ENCODE assay signal across 30 cellular contexts in the genomic region with DNA sequence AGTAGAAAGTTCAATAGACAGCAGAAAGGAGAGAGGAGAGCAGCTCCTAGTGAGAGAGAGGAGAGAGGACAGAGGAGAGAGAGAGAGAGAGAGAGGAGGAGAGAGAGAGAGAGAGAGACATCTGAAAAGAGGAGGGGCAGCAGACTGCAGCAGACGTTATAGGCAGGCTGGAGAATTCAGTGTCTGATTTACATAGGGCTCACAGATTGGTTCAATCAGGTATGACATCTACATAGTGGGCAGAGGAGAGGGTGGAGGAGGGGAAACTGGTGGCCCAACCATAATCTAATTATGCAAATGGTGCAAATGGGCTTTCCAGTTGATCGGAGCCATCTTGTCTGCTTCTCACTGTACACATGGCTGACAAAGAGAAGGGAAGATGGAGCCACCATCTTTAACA.
DNase-seq lines count a peak whose midpoint lies in the region; ATAC-seq, FAIRE-seq and TF ChIP-seq lines count a peak whose summit lies in the region.
"Had no signal": no experiment of that assay in that cellular context is flagged by ENCODE, and none has a peak within 500 bp of the region (broad histone marks: within the 10 kb centered on the region; RNA-seq: fewer than 3 reads in every experiment).

No MANE protein-coding gene starts in this region.

- H3K9ac ChIP-seq in SK-N-SH: no peak overlapping the region
- no peak overlapping the region for H3K9ac ChIP-seq in K562 (ENCODE audit: insufficient read depth in 1 of 2, low read depth in 2 of 2, low read length in 2 of 2)
- no peak overlapping the region for H3K9ac ChIP-seq in smooth muscle cell (ENCODE audit: low read depth)

- H3K27me3 ChIP-seq in SK-N-SH (ENCODE audit: insufficient read depth): no peaks in the 10 kb centered on the region
- no peaks in the 10 kb centered on the region for H3K27me3 ChIP-seq in K562 (ENCODE audit: control insufficient read depth in 2 of 2, insufficient read depth in 2 of 2, low read length in 2 of 2)
- H3K27me3 ChIP-seq in smooth muscle cell (ENCODE audit: low read depth): no peaks in the 10 kb centered on the region
- H3K27me3 ChIP-seq: brain microvascular endothelial cell, vagina had no signal

- H3K4me2 ChIP-seq in SK-N-SH: no peak overlapping the region
- no peak overlapping the region for H3K4me2 ChIP-seq in K562 (ENCODE audit: insufficient read depth, low read length)
- H3K4me2 ChIP-seq in smooth muscle cell: no peak overlapping the region
- H3K4me2 ChIP-seq: PC-9 had no signal

- intact Hi-C loops in K562 (cut with micrococcal nuclease): no loop called here

- no peaks in the 10 kb centered on the region for H3K4me1 Mint-ChIP-seq in naive thymus-derived CD8-positive, alpha-beta T cell
- H3K4me1 Mint-ChIP-seq: activated B cell treated with CpG ODN at 0.5 μM for 24 hours; B cell; CD8-positive, alpha-beta memory T cell; mesothelial cell of epicardium; naive B cell; stimulated activated naive CD8-positive, alpha-beta T cell treated with anti-CD3 and anti-CD28 coated beads, Interleukin-15, amount 100 ng/mL, for 72 hours had no signal

- no peak for TF ChIP-seq RAD21 in SK-N-SH (IDR thresholded peaks at IDR 0.05; ENCODE audit: low read length)
- no peak for TF ChIP-seq RAD21 in K562 (CRISPR knock-in tag; conservative IDR thresholded peaks at IDR 0.05 in 1 of 2, IDR thresholded peaks at IDR 0.05 in 1 of 2)

- WGBS in SK-N-SH (ENCODE audit: low lambda C conversion rate): 3% methylated on average over 2 of the region's 2 CpGs
- WGBS in K562 (ENCODE audit: insufficient coverage, low coverage, missing lambda C conversion rate): 0% methylated on average over 2 of the region's 2 CpGs
- WGBS in smooth muscle cell (ENCODE audit: low lambda C conversion rate): 69% methylated on average over 2 of the region's 2 CpGs

- H3K36me3 ChIP-seq in SK-N-SH (replicated peaks in 1 of 2; ENCODE audit: control insufficient read depth in 1 of 2, insufficient read depth in 2 of 2, low read length in 1 of 2) (no peaks in the 10 kb centered on the region), K562 (ENCODE audit: control insufficient read depth, insufficient read depth, low read length) (no peaks in the 10 kb centered on the region), smooth muscle cell (ENCODE audit: low read depth) (no peaks in the 10 kb centered on the region)
- H3K36me3 ChIP-seq: brain microvascular endothelial cell, vagina had no signal

- no peak for ATAC-seq in SK-N-SH treated with all-trans-retinoic acid at 6 μM for 48 hours
- peak; percentile 49 for ATAC-seq in K562
- no peak for ATAC-seq in naive thymus-derived CD8-positive, alpha-beta T cell
- ATAC-seq: HCT116; stimulated activated naive CD8-positive, alpha-beta T cell treated with anti-CD3 and anti-CD28 coated beads, Interleukin-15, amount 100 ng/mL, for 72 hours had no signal

- DNase-seq in SK-N-SH (peak; percentile 5), NCI-H524 treated with DMSO at 0.1 percent for 48 hours (lab: John Stamatoyannopoulos, UW) (peak; percentile 25), K562 (ENCODE audit: extremely low read depth in 1 of 4, low spot score in 3 of 4) (peak in 1 of 4 experiments; percentile 1), dermis blood vessel endothelial cell (no peak), smooth muscle cell (lab: John Stamatoyannopoulos, UW; ENCODE audit: unreplicated experiment) (no peak)
- no peak for DNase-seq in naive thymus-derived CD8-positive, alpha-beta T cell
- no peak for DNase-seq in stimulated activated CD4-positive, alpha-beta T cell treated with anti-CD3 and anti-CD28 coated beads, Interleukin-4, amount 100 ng/mL, for 24 hours
- DNase-seq: activated B cell treated with CpG ODN at 0.5 μM for 24 hours; activated CD4-positive, alpha-beta T cell treated with anti-CD3 and anti-CD28 coated beads, Interleukin-2, amount 50 U/mL, for 4 hours; activated naive CD4-positive, alpha-beta T cell treated with Interleukin-2 at 50 U/mL for 16 hours; brain microvascular endothelial cell; CD8-positive, alpha-beta memory T cell; DMS53; GF-D8; islet precursor cell; naive B cell; NCI-H187 treated with DMSO at 0.1 percent for 48 hours; NCI-H226; NK-92 treated with Interleukin-12 subunit alpha and Interleukin-12 subunit beta, amount 100 ng/mL, for 24 hours; PC-9; Right ventricle myocardium superior; stimulated activated CD8-positive, alpha-beta memory T cell treated with anti-CD3 and anti-CD28 coated beads, Interleukin-4, amount 100 ng/mL, for 48 hours; stimulated activated naive CD8-positive, alpha-beta T cell treated with anti-CD3 and anti-CD28 coated beads, Interleukin-15, amount 100 ng/mL, for 72 hours; SW 1271; T-helper 9 cell had no signal

- no peaks in the 10 kb centered on the region for H3K9me1 ChIP-seq in K562 (ENCODE audit: control insufficient read depth, insufficient read depth, low read length)

- H3K9me3 ChIP-seq in SK-N-SH (no peaks in the 10 kb centered on the region), K562 (replicated peaks; ENCODE audit: control insufficient read depth, insufficient read depth, low read depth, low read length) (no peaks in the 10 kb centered on the region), smooth muscle cell (replicated peaks; ENCODE audit: low read depth) (peaks cover 4% of the 10 kb centered on the region)
- H3K9me3 ChIP-seq: vagina had no signal

- TF ChIP-seq CTCF in SK-N-SH (IDR thresholded peaks at IDR 0.05) (no peak), K562 (IDR thresholded peaks at IDR 0.05 in 2 of 3, conservative IDR thresholded peaks at IDR 0.05 in 1 of 3; ENCODE audit: insufficient read depth in 2 of 3, low read depth in 1 of 3, low read length in 3 of 3) (no peak), smooth muscle cell (IDR thresholded peaks at IDR 0.05; ENCODE audit: borderline replicate concordance, insufficient read depth, poor library complexity, severe bottlenecking) (no peak)

- H3K27me3 Mint-ChIP-seq in naive thymus-derived CD8-positive, alpha-beta T cell: peaks cover 0 to 3% (median 0%) of the 10 kb centered on the region in 5 donors
- H3K27me3 Mint-ChIP-seq: activated B cell treated with CpG ODN at 0.5 μM for 24 hours; B cell; CD8-positive, alpha-beta memory T cell; naive B cell; stimulated activated naive CD8-positive, alpha-beta T cell treated with anti-CD3 and anti-CD28 coated beads, Interleukin-15, amount 100 ng/mL, for 72 hours had no signal

- no peak overlapping the region for H2AFZ ChIP-seq in SK-N-SH (ENCODE audit: low read depth)
- no peak overlapping the region for H2AFZ ChIP-seq in K562 (ENCODE audit: low read depth, low read length)
- no peak overlapping the region for H2AFZ ChIP-seq in smooth muscle cell (ENCODE audit: low read depth)
- H2AFZ ChIP-seq: PC-9 had no signal

- H3K4me3 Mint-ChIP-seq in naive thymus-derived CD8-positive, alpha-beta T cell: no peak overlapping the region
- H3K4me3 Mint-ChIP-seq: activated B cell treated with CpG ODN at 0.5 μM for 24 hours; B cell; CD8-positive, alpha-beta memory T cell; mesothelial cell of epicardium; naive B cell; stimulated activated naive CD8-positive, alpha-beta T cell treated with anti-CD3 and anti-CD28 coated beads, Interleukin-15, amount 100 ng/mL, for 72 hours had no signal

- CTCF ChIA-PET in SK-N-SH (lab: Yijun Ruan, JAX) (no interaction called here), K562 (lab: Yijun Ruan, JAX; ENCODE audit: low intra/inter-chr PET ratio) (no interaction called here)

- no peak for FAIRE-seq in K562 (lab: Jason Lieb, UNC)

- H3K79me2 ChIP-seq in SK-N-SH (ENCODE audit: insufficient read depth) (no peaks in the 10 kb centered on the region), K562 (ENCODE audit: control insufficient read depth, insufficient read depth, low read length) (no peaks in the 10 kb centered on the region), smooth muscle cell (ENCODE audit: low read depth) (no peaks in the 10 kb centered on the region)

- no peaks in the 10 kb centered on the region for H3K4me1 ChIP-seq in SK-N-SH (ENCODE audit: control insufficient read depth in 1 of 2, insufficient read depth in 2 of 2, low read depth in 1 of 2, low read length in 1 of 2)
- H3K4me1 ChIP-seq in K562 (replicated peaks in 1 of 2; ENCODE audit: control insufficient read depth in 2 of 2, insufficient read depth in 2 of 2, low read length in 2 of 2): no peaks in the 10 kb centered on the region
- H3K4me1 ChIP-seq in smooth muscle cell (ENCODE audit: low read depth): no peaks in the 10 kb centered on the region
- H3K4me1 ChIP-seq: vagina had no signal

- H3K36me3 Mint-ChIP-seq in naive thymus-derived CD8-positive, alpha-beta T cell: no peaks in the 10 kb centered on the region
- H3K36me3 Mint-ChIP-seq: CD8-positive, alpha-beta memory T cell; naive B cell had no signal

- BruUV-seq in K562 (replicated peaks; lab: Mats Ljungman, UMichigan): no TSS peak

- no peaks in the 10 kb centered on the region for H3K9me2 ChIP-seq in SK-N-SH

- H3K9me3 Mint-ChIP-seq in naive thymus-derived CD8-positive, alpha-beta T cell: peaks cover 0 to 11% (median 4%) of the 10 kb centered on the region in 9 donors

- H3F3A ChIP-seq in SK-N-SH (replicated peaks; ENCODE audit: insufficient read depth): no peaks in the 10 kb centered on the region
- no peaks in the 10 kb centered on the region for H3F3A ChIP-seq in smooth muscle cell (ENCODE audit: low read depth)

- TF ChIP-seq EP300 in SK-N-SH (IDR thresholded peaks at IDR 0.05; ENCODE audit: borderline replicate concordance in 1 of 2, low read depth in 1 of 2, low read length in 1 of 2) (no peak), K562 (IDR thresholded peaks at IDR 0.05; ENCODE audit: low read length) (no peak)

- H3K4me3 ChIP-seq in SK-N-SH (ENCODE audit: low read depth in 2 of 2, low read length in 1 of 2): no peak overlapping the region
- H3K4me3 ChIP-seq in K562: no peak overlapping the region
- H3K4me3 ChIP-seq in smooth muscle cell: no peak overlapping the region
- H3K4me3 ChIP-seq: PC-9, vagina had no signal

- TF ChIP-seq POLR2A in K562 (conservative IDR thresholded peaks at IDR 0.05): no peak

- H3K27ac Mint-ChIP-seq in naive thymus-derived CD8-positive, alpha-beta T cell: no peak overlapping the region
- H3K27ac Mint-ChIP-seq: activated B cell treated with CpG ODN at 0.5 μM for 24 hours; B cell; CD8-positive, alpha-beta memory T cell; mesothelial cell of epicardium; naive B cell; stimulated activated naive CD8-positive, alpha-beta T cell treated with anti-CD3 and anti-CD28 coated beads, Interleukin-15, amount 100 ng/mL, for 72 hours had no signal

- POLR2A ChIA-PET in SK-N-SH (lab: Yijun Ruan, JAX): no interaction called here
- POLR2A ChIA-PET in K562 (lab: Yijun Ruan, JAX): no interaction called here
- POLR2A ChIA-PET in naive thymus-derived CD8-positive, alpha-beta T cell (lab: Charles Lee): no interaction called here

- no peak overlapping the region for H3K27ac ChIP-seq in SK-N-SH (ENCODE audit: low read depth in 2 of 2, low read length in 1 of 2)
- H3K27ac ChIP-seq in K562 (ENCODE audit: extremely low read depth, low read depth, low read length): no peak overlapping the region
- no peak overlapping the region for H3K27ac ChIP-seq in smooth muscle cell (ENCODE audit: low read depth)
- H3K27ac ChIP-seq: brain microvascular endothelial cell, PC-9, vagina had no signal

- in situ Hi-C loops in K562 (cut with MboI): no loop called here

- H4K20me1 ChIP-seq in SK-N-SH (ENCODE audit: insufficient read depth): no peaks in the 10 kb centered on the region
- H4K20me1 ChIP-seq in K562 (replicated peaks; ENCODE audit: control insufficient read depth, insufficient read depth, low read length): no peaks in the 10 kb centered on the region
- no peaks in the 10 kb centered on the region for H4K20me1 ChIP-seq in smooth muscle cell (ENCODE audit: low read depth)

TF ChIP-seq in K562, 482 proteins besides CTCF, POLR2A, EP300 and RAD21 (continues in another document):
- no peak for TF ChIP-seq BCL6 (CRISPR knock-in tag; IDR thresholded peaks at IDR 0.05)

Comparison
In these comparisons a context has a peak if more than half of its experiments do, and no peak if none do; other contexts are left out.
1. DNase-seq: peak in SK-N-SH (single experiment) and NCI-H524 treated with DMSO at 0.1 percent for 48 hours (single experiment); none in dermis blood vessel endothelial cell (single experiment), smooth muscle cell (single experiment), naive thymus-derived CD8-positive, alpha-beta T cell (0 of 10) and stimulated activated CD4-positive, alpha-beta T cell treated with anti-CD3 and anti-CD28 coated beads, Interleukin-4, amount 100 ng/mL, for 24 hours (single experiment).